ENCODE assay signal across 5 cellular contexts in the genomic region with DNA sequence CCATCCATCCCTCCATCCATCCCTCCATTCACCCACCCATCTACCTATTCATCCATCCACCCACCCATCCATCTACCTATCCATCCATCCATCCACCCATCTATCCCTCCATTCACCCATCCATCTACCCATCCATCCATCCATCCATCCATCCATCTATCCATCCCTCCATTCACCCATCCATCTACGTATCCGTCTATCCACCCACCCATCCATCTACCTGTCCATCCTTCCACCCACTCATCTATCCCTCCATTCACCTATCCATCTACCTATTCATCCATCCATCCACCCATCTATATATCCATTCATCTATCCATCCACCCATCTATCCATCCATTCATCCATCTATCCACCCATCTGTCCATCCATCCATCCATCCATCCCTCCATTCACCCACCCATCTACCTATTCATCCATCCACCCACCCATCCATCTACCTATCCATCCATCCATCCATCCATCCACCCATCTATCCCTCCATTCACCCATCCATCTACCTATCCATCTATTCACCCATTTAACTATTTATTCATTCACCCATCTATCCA.
A peak's percentile ranks its signal among the peaks of the same experiment; 100 is the strongest.
DNase-seq lines count a peak whose midpoint lies in the region; ATAC-seq, FAIRE-seq and TF ChIP-seq lines count a peak whose summit lies in the region.
"Not testable (repeated sequence)": the region's sequence is repeated elsewhere in the genome, so short reads cannot be mapped to it uniquely, and the experiment has no call there.

No MANE protein-coding gene starts in this region.

- intact Hi-C loops in cardiac septum (cut with DNase I), result loop anchor here (10.0 kb wide), 1 partner anchor 337 kb away; no protein-coding TSS in a partner anchor

- H3K9me3 ChIP-seq in HEK293 (ENCODE audit: control insufficient read depth, insufficient read depth, low read depth, low read length); neural progenitor cell (ENCODE audit: low read depth): not testable (repeated sequence)

- not testable (repeated sequence) for TF ChIP-seq CTCF in HEK293 (tag by site-specific recombination; IDR thresholded peaks at IDR 0.05); neural progenitor cell (IDR thresholded peaks at IDR 0.05)

- CTCF ChIA-PET in HEK293 (lab: Yijun Ruan, JAX), result not testable (repeated sequence)

- H3K36me3 Mint-ChIP-seq in activated naive CD8-positive, alpha-beta T cell treated with anti-CD3 and anti-CD28 coated beads, Interleukin-2, amount 10 ng/mL, durations not matched to agents 7 days and 5 days; neural progenitor cell: not testable (repeated sequence)

- peaks cover 28% of the 10 kb centered on the region for H3F3A ChIP-seq in neural progenitor cell (ENCODE audit: low read depth)

- not testable (repeated sequence) for H3K36me3 ChIP-seq in HEK293 (ENCODE audit: control insufficient read depth in 2 of 2, insufficient read depth in 1 of 2, low read length in 2 of 2); neural progenitor cell

- not testable (repeated sequence) for H4K20me1 ChIP-seq in neural progenitor cell (ENCODE audit: low read depth)

- H3K4me2 ChIP-seq in neural progenitor cell, result not testable (repeated sequence)

- not testable (repeated sequence) for H3K27ac ChIP-seq in HEK293 (ENCODE audit: extremely low read depth, low read depth, low read length); neural progenitor cell

- H3K27ac Mint-ChIP-seq in activated naive CD8-positive, alpha-beta T cell treated with anti-CD3 and anti-CD28 coated beads, Interleukin-2, amount 10 ng/mL, durations not matched to agents 7 days and 5 days, result peak overlapping the region; percentile 14
- H3K27ac Mint-ChIP-seq in neural progenitor cell, result not testable (repeated sequence)

- H3K4me1 Mint-ChIP-seq in activated naive CD8-positive, alpha-beta T cell treated with anti-CD3 and anti-CD28 coated beads, Interleukin-2, amount 10 ng/mL, durations not matched to agents 7 days and 5 days, result not testable (repeated sequence)
- peaks cover 23% of the 10 kb centered on the region for H3K4me1 Mint-ChIP-seq in neural progenitor cell

- H3K27me3 ChIP-seq in neural progenitor cell, result not testable (repeated sequence)

- not testable (repeated sequence) for DNase-seq in activated naive CD8-positive, alpha-beta T cell treated with anti-CD3 and anti-CD28 coated beads, Interleukin-2, amount 10 ng/mL, durations not matched to agents 7 days and 5 days; neural progenitor cell (ENCODE audit: low spot score); urothelium cell line (ENCODE audit: low spot score)
- DNase-seq in cardiac septum (ENCODE audit: low spot score), result peak; percentile 7

- H3K4me3 Mint-ChIP-seq in activated naive CD8-positive, alpha-beta T cell treated with anti-CD3 and anti-CD28 coated beads, Interleukin-2, amount 10 ng/mL, durations not matched to agents 7 days and 5 days, result not testable (repeated sequence)
- H3K4me3 Mint-ChIP-seq in neural progenitor cell, result peak overlapping the region; percentile 24

- POLR2A ChIA-PET in HEK293 (lab: Yijun Ruan, JAX); activated naive CD8-positive, alpha-beta T cell treated with anti-CD3 and anti-CD28 coated beads, Interleukin-2, amount 10 ng/mL, durations not matched to agents 7 days and 5 days (lab: Charles Lee): not testable (repeated sequence)

- H3K27me3 Mint-ChIP-seq in activated naive CD8-positive, alpha-beta T cell treated with anti-CD3 and anti-CD28 coated beads, Interleukin-2, amount 10 ng/mL, durations not matched to agents 7 days and 5 days, result not testable (repeated sequence)
- H3K27me3 Mint-ChIP-seq in neural progenitor cell (ENCODE audit: insufficient read depth, low read depth), result peaks cover 25% of the 10 kb centered on the region

- FAIRE-seq in urothelium cell line (lab: Jason Lieb, UNC), result peak; percentile 98

- H3K9ac ChIP-seq in neural progenitor cell, result not testable (repeated sequence)

- not testable (repeated sequence) for H3K4me3 ChIP-seq in HEK293 (ENCODE audit: low read depth, low read length); neural progenitor cell

- not testable (repeated sequence) for H3K4me1 ChIP-seq in HEK293 (ENCODE audit: control insufficient read depth, insufficient read depth, low read length)
- H3K4me1 ChIP-seq in neural progenitor cell, result peaks cover 32% of the 10 kb centered on the region

- not testable (repeated sequence) for ATAC-seq in activated naive CD8-positive, alpha-beta T cell treated with anti-CD3 and anti-CD28 coated beads, Interleukin-2, amount 10 ng/mL, durations not matched to agents 7 days and 5 days (ENCODE audit: low read depth)

- H3K79me2 ChIP-seq in neural progenitor cell (ENCODE audit: low read depth), result not testable (repeated sequence)

- not testable (repeated sequence) for H3K9me3 Mint-ChIP-seq in activated naive CD8-positive, alpha-beta T cell treated with anti-CD3 and anti-CD28 coated beads, Interleukin-2, amount 10 ng/mL, durations not matched to agents 7 days and 5 days; neural progenitor cell

- not testable (repeated sequence) for H2AFZ ChIP-seq in neural progenitor cell (replicated peaks)

TF ChIP-seq in HEK293, 187 proteins besides CTCF, POLR2A, EP300 and RAD21 (continues in another document):
- TF ChIP-seq ZNF792 (tag by site-specific recombination; IDR thresholded peaks at IDR 0.05) (0 out of 2 replicates have a peak, but pooled peaks have one; percentile 6), ZNF274 (tag by site-specific recombination; IDR thresholded peaks at IDR 0.05; ENCODE audit: borderline replicate concordance) (0 out of 2 replicates have a peak, but pooled peaks have one; percentile 10), ZNF133 (tag by site-specific recombination; IDR thresholded peaks at IDR 0.05) (peak; percentile 4; the same call in 1 of the 2 replicates), ZNF530 (tag by site-specific recombination; IDR thresholded peaks at IDR 0.05; ENCODE audit: low read depth) (peak; percentile 72; the same call in 1 of the 2 replicates), ZNF785 (tag by site-specific recombination; IDR thresholded peaks at IDR 0.05) (peak; percentile 59; the same call in 1 of the 2 replicates), ZNF366 (tag by site-specific recombination; conservative IDR thresholded peaks at IDR 0.05) (peak; percentile 99), ZNF571 (tag by site-specific recombination; IDR thresholded peaks at IDR 0.05) (peak; percentile 49; the same call in 1 of the 2 replicates), EGR2 (tag by site-specific recombination; IDR thresholded peaks at IDR 0.05; ENCODE audit: low read depth) (peak; percentile 52), ZSCAN5A (tag by site-specific recombination; IDR thresholded peaks at IDR 0.05) (peak; percentile 35; the same call in 1 of the 2 replicates), ZNF658 (tag by site-specific recombination; IDR thresholded peaks at IDR 0.05) (0 out of 2 replicates have a peak, but pooled peaks have one; percentile 29), ZNF747 (tag by site-specific recombination; IDR thresholded peaks at IDR 0.05) (peak; percentile 37; the same call in 1 of the 2 replicates), ZNF704 (tag by site-specific recombination; IDR thresholded peaks at IDR 0.05) (0 out of 2 replicates have a peak, but pooled peaks have one; percentile 44), ZNF621 (tag by site-specific recombination; IDR thresholded peaks at IDR 0.05) (peak; percentile 41), ZNF354C (tag by site-specific recombination; IDR thresholded peaks at IDR 0.05; ENCODE audit: borderline replicate concordance, low read depth) (0 out of 2 replicates have a peak, but pooled peaks have one; percentile 40), ZNF416 (tag by site-specific recombination; IDR thresholded peaks at IDR 0.05) (0 out of 2 replicates have a peak, but pooled peaks have one; percentile 7), ZFHX2 (tag by site-specific recombination; conservative IDR thresholded peaks at IDR 0.05) (peak; percentile 50), ZNF777 (tag by site-specific recombination; IDR thresholded peaks at IDR 0.05; ENCODE audit: borderline replicate concordance) (peak; percentile 45; the same call in 1 of the 2 replicates)
- not testable (repeated sequence) for TF ChIP-seq ZNF274 (IDR thresholded peaks at IDR 0.05; ENCODE audit: low read length)
- TF ChIP-seq, protein P1, sequence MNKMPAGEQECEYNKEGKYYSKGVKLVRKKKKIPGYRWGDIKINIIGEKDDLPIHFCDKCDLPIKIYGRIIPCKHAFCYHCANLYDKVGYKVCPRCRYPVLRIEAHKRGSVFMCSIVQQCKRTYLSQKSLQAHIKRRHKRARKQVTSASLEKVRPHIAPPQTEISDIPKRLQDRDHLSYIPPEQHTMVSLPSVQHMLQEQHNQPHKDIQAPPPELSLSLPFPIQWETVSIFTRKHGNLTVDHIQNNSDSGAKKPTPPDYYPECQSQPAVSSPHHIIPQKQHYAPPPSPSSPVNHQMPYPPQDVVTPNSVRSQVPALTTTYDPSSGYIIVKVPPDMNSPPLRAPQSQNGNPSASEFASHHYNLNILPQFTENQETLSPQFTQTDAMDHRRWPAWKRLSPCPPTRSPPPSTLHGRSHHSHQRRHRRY (tag by site-specific recombination; IDR thresholded peaks at IDR 0.05), result peak; percentile 75; the same call in 1 of the 2 replicates
